In genomic region chr2:2183135-2183534, GRCh38 we compare ENCODE assay signal across 16 cellular contexts.
"Had no signal": no experiment of that assay in that cellular context is flagged by ENCODE, and none has a peak within 500 bp of the region (broad histone marks: within the 10 kb centered on the region; RNA-seq: fewer than 3 reads in every experiment).

No MANE protein-coding gene starts in this region.

- H3K4me3 ChIP-seq: left ventricle myocardium inferior, pancreas, skin epidermis, transverse colon had no signal

- H3K9me3 Mint-ChIP-seq: activated T-cell treated with anti-CD3 and anti-CD28 coated beads, Interleukin-2, amount 50 U/mL, for 4 hours; natural killer cell treated with Interleukin-12 subunit alpha and Interleukin-12 subunit beta and Interleukin-15 and Interleukin-18, amount 100 ng/mL, for 72 hours; T-helper 2 cell treated with Interferon-gamma antibody and Interleukin-4, amounts not matched to agents 5 μg/mL and 100 μg/mL, for 36 hours had no signal

- H3K9me3 ChIP-seq: left ventricle myocardium inferior, pancreas, transverse colon had no signal

- H3K4me3 Mint-ChIP-seq: activated naive CD8-positive, alpha-beta T cell; activated T-cell treated with anti-CD3 and anti-CD28 coated beads, Interleukin-2, amount 50 U/mL, for 4 hours; memory B cell; natural killer cell treated with Interleukin-12 subunit alpha and Interleukin-12 subunit beta and Interleukin-15 and Interleukin-18, amount 100 ng/mL, for 72 hours; stimulated activated effector memory CD8-positive, alpha-beta T cell treated with anti-CD3 and anti-CD28 coated beads, Interleukin-12 subunit alpha, Interleukin-12 subunit beta, amount 100 ng/mL, for 72 hours; T-helper 2 cell treated with Interferon-gamma antibody and Interleukin-4, amounts not matched to agents 5 μg/mL and 100 μg/mL, for 36 hours had no signal

- H3K27me3 ChIP-seq: pancreas, transverse colon had no signal

- H3K27me3 Mint-ChIP-seq: memory B cell; natural killer cell treated with Interleukin-12 subunit alpha and Interleukin-12 subunit beta and Interleukin-15 and Interleukin-18, amount 100 ng/mL, for 72 hours had no signal

- DNase-seq: activated CD4-positive, alpha-beta T cell treated with anti-CD3 and anti-CD28 coated beads, Interleukin-2, amount 50 U/mL, for 4 hours; activated effector memory CD4-positive, alpha-beta T cell treated with anti-CD3 and anti-CD28 coated beads, Interleukin-2, amount 50 U/mL, for 16 hours; activated T-cell treated with anti-CD3 and anti-CD28 coated beads, Interleukin-2, amount 50 U/mL, for 4 hours; amygdala; effector CD4-positive, alpha-beta T cell; left ventricle myocardium inferior; pancreas; transverse colon had no signal

- H3K27ac Mint-ChIP-seq: activated naive CD8-positive, alpha-beta T cell; memory B cell; natural killer cell treated with Interleukin-12 subunit alpha and Interleukin-12 subunit beta and Interleukin-15 and Interleukin-18, amount 100 ng/mL, for 72 hours; stimulated activated effector memory CD8-positive, alpha-beta T cell treated with anti-CD3 and anti-CD28 coated beads, Interleukin-12 subunit alpha, Interleukin-12 subunit beta, amount 100 ng/mL, for 72 hours; T-helper 2 cell treated with Interferon-gamma antibody and Interleukin-4, amounts not matched to agents 5 μg/mL and 100 μg/mL, for 36 hours had no signal

- ATAC-seq: natural killer cell treated with Interleukin-12 subunit alpha and Interleukin-12 subunit beta and Interleukin-15 and Interleukin-18, amount 100 ng/mL, for 72 hours; pancreas; stimulated activated effector memory CD8-positive, alpha-beta T cell treated with anti-CD3 and anti-CD28 coated beads, Interleukin-12 subunit alpha, Interleukin-12 subunit beta, amount 100 ng/mL, for 72 hours had no signal

- H3K4me1 Mint-ChIP-seq: memory B cell; stimulated activated effector memory CD8-positive, alpha-beta T cell treated with anti-CD3 and anti-CD28 coated beads, Interleukin-12 subunit alpha, Interleukin-12 subunit beta, amount 100 ng/mL, for 72 hours had no signal

- H3K36me3 Mint-ChIP-seq: activated naive CD8-positive, alpha-beta T cell; memory B cell; natural killer cell treated with Interleukin-12 subunit alpha and Interleukin-12 subunit beta and Interleukin-15 and Interleukin-18, amount 100 ng/mL, for 72 hours; stimulated activated effector memory CD8-positive, alpha-beta T cell treated with anti-CD3 and anti-CD28 coated beads, Interleukin-12 subunit alpha, Interleukin-12 subunit beta, amount 100 ng/mL, for 72 hours had no signal

- H3K4me1 ChIP-seq: pancreas, transverse colon had no signal

- H3K27ac ChIP-seq: left ventricle myocardium inferior, pancreas, skin epidermis, transverse colon had no signal

- FAIRE-seq: bronchial epithelial cell, keratinocyte, pancreas had no signal

- H3K36me3 ChIP-seq: left ventricle myocardium inferior, pancreas, transverse colon had no signal
